Comparison of ENCODE assay signal across 10 cellular contexts in the genomic region with DNA sequence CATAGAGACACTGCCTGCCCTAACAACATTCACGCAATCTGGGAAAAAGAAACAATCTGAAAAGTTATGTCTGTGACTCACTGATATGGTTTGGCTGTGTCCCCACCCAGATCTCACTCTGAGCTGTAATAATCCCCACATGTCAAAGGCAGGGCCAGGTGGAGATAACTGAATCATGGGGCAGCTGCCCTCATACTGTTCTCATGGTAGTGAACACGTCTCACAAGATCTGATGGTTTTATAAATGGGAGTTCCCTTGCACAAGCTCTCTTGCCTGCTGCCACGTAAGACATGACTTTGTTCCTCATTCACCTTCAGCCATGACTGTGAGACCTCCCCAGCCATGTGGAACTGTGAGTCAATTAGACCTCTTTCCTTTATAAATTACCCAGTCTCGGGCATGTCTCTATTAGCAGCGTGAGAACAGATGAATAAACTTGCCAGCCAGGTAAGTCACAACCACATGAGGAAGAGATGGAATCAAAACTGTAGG.
DNase-seq lines count a peak whose midpoint lies in the region; ATAC-seq, FAIRE-seq and TF ChIP-seq lines count a peak whose summit lies in the region.
"Had no signal": no experiment of that assay in that cellular context is flagged by ENCODE, and none has a peak within 500 bp of the region (broad histone marks: within the 10 kb centered on the region; RNA-seq: fewer than 3 reads in every experiment).

No MANE protein-coding gene starts in this region.

- 83% methylated on average over 5 of the region's 5 CpGs for WGBS in right cardiac atrium

- no peak overlapping the region for H3K27ac ChIP-seq in right cardiac atrium (ENCODE audit: low read length)
- H3K27ac ChIP-seq: C4-2B had no signal

- H3K4me1 ChIP-seq in right cardiac atrium (ENCODE audit: control insufficient read depth, insufficient read depth, low read length) = no peaks in the 10 kb centered on the region
- peaks cover 12% of the 10 kb centered on the region for H3K4me1 ChIP-seq in HAP-1

- H3K4me3 Mint-ChIP-seq in nephron progenitor cell = no peak overlapping the region
- H3K4me3 Mint-ChIP-seq: GM23338 had no signal

- H3K27me3 ChIP-seq in right cardiac atrium (ENCODE audit: control insufficient read depth, insufficient read depth) = no peaks in the 10 kb centered on the region
- no peaks in the 10 kb centered on the region for H3K27me3 ChIP-seq in HAP-1 (ENCODE audit: low read depth)

- intact Hi-C loops in right cardiac atrium (cut with DNase I) = no loop called here
- intact Hi-C loops in Right ventricle myocardium inferior (cut with DNase I) = no loop called here
- intact Hi-C loops in sciatic nerve (cut with DNase I) = no loop called here

- peaks cover 7% of the 10 kb centered on the region for H3K27me3 Mint-ChIP-seq in nephron progenitor cell (ENCODE audit: low read depth, poor library complexity)

- DNase-seq in right cardiac atrium = peak in 1 of 3 donors; percentile 16
- DNase-seq in Right ventricle myocardium inferior (ENCODE audit: missing footprints) = no peak
- DNase-seq in M059J (ENCODE audit: low read depth) = peak; percentile 77
- no peak for DNase-seq in urothelium cell line (ENCODE audit: low spot score)
- no peak for DNase-seq in nephron progenitor cell
- no peak for DNase-seq in HAP-1 (ENCODE audit: low spot score in 2 of 2)
- DNase-seq in sciatic nerve (ENCODE audit: low spot score) = no peak

- H3K4me1 Mint-ChIP-seq in nephron progenitor cell = peaks cover 24% of the 10 kb centered on the region
- H3K4me1 Mint-ChIP-seq: GM23338 had no signal

- in situ Hi-C loops in HAP-1 (cut with MboI; ENCODE audit: low sequenced_read_pairs) = no loop called here

- H3K4me3 ChIP-seq in right cardiac atrium (ENCODE audit: low read length) (no peak overlapping the region), HAP-1 (no peak overlapping the region)
- H3K4me3 ChIP-seq: GM23338 had no signal

- no peak for TF ChIP-seq CTCF in nephron progenitor cell (IDR thresholded peaks at IDR 0.05)

- H3K27ac Mint-ChIP-seq in nephron progenitor cell = no peak overlapping the region
- H3K27ac Mint-ChIP-seq: GM23338 had no signal

- H3K9me3 ChIP-seq in right cardiac atrium (ENCODE audit: control insufficient read depth, low read length) (no peaks in the 10 kb centered on the region), HAP-1 (no peaks in the 10 kb centered on the region)

- H3K36me3 Mint-ChIP-seq in nephron progenitor cell (ENCODE audit: low read depth) = peaks cover 3% of the 10 kb centered on the region

- FAIRE-seq in urothelium cell line (lab: Jason Lieb, UNC) = peak; percentile 9

- H3K9me3 Mint-ChIP-seq in nephron progenitor cell = no peaks in the 10 kb centered on the region
- H3K9me3 Mint-ChIP-seq: GM23338 had no signal

- ATAC-seq in right cardiac atrium (peak; percentile 36 to 61), Right ventricle myocardium inferior (no peak), esophagus mucosa (peak; percentile 77), sciatic nerve (no peak)
- ATAC-seq: GM23338 had no signal

- H3K36me3 ChIP-seq in HAP-1 (replicated peaks) = no peaks in the 10 kb centered on the region

Comparison
In these comparisons a context has a peak if more than half of its experiments do, and no peak if none do; other contexts are left out.
1. ATAC-seq: peak in right cardiac atrium (2 of 2) and esophagus mucosa (single experiment); none in Right ventricle myocardium inferior (single experiment) and sciatic nerve (single experiment).